In genomic region chr14:60247994-60248696, GRCh38 we compare ENCODE assay signal across 7 cellular contexts. TPM values are rescaled to one million over a fixed set of nuclear protein-coding genes. Genes with fewer than 3 reads are reported as not detected.
DNase-seq lines count a peak whose midpoint lies in the region; ATAC-seq and TF ChIP-seq lines count a peak whose summit lies in the region.

No MANE protein-coding gene starts in this region.

- H3F3A ChIP-seq in smooth muscle cell (ENCODE audit: low read depth): no peaks in the 10 kb centered on the region

- H3K27me3 ChIP-seq in smooth muscle cell (ENCODE audit: low read depth): no peaks in the 10 kb centered on the region

- CTCF ChIA-PET in WTC11 (lab: Charles Lee): interaction anchor here (0.6 to 2.7 kb wide), 9 partner anchors 18 to 1084 kb away, joined by 3 to 16 read pairs (median 4); partner anchors contain the start of gene DHRS7

- DNase-seq in NCI-H2196 (lab: John Stamatoyannopoulos, UW; ENCODE audit: unreplicated experiment) (peak; percentile 91), WTC11 (ENCODE audit: low spot score) (peak; percentile 80), cardiac fibroblast (ENCODE audit: low read depth in 2 of 2) (peak; percentile 94 to 95), immature natural killer cell (peak; percentile 81 to 83 (median 82)), smooth muscle cell (lab: John Stamatoyannopoulos, UW; ENCODE audit: unreplicated experiment) (peak; percentile 68)

- no peaks in the 10 kb centered on the region for H3K9me3 ChIP-seq in smooth muscle cell (replicated peaks; ENCODE audit: low read depth)

- peak overlapping the region; percentile 52 for H2AFZ ChIP-seq in smooth muscle cell (ENCODE audit: low read depth)

- whole genome bisulfite sequencing in smooth muscle cell (ENCODE audit: low lambda C conversion rate): 2% methylated on average over 27 of the region's 27 CpGs

- H3K36me3 ChIP-seq in smooth muscle cell (ENCODE audit: low read depth): no peaks in the 10 kb centered on the region

- H3K9ac ChIP-seq in smooth muscle cell (ENCODE audit: low read depth): peak overlapping the region; percentile 88

- H4K20me1 ChIP-seq in smooth muscle cell (ENCODE audit: low read depth): peaks cover 33% of the 10 kb centered on the region

- H3K36me3 Mint-ChIP-seq in WTC11 (no peaks in the 10 kb centered on the region), immature natural killer cell (peaks cover 0 to 3% (median 0%) of the 10 kb centered on the region in 3 donors)

- H3K4me1 ChIP-seq in smooth muscle cell (ENCODE audit: low read depth): peaks cover 22% of the 10 kb centered on the region

- ATAC-seq in GM18520 (IDR thresholded peaks at IDR 0.05; ENCODE audit: unreplicated experiment) (peak; percentile 58), HG03095 (IDR thresholded peaks at IDR 0.05; ENCODE audit: unreplicated experiment) (peak; percentile 63), WTC11 (peak; percentile 74)

- POLR2A ChIA-PET in WTC11 (lab: Charles Lee): interaction anchor here (0.6 to 3.0 kb wide), 17 partner anchors 9 to 764 kb away, joined by 3 to 13 read pairs (median 6); partner anchors contain the start of genes JKAMP, L3HYPDH and PCNX4

- H3K4me3 Mint-ChIP-seq in WTC11: peak overlapping the region; percentile 95
- H3K4me3 Mint-ChIP-seq in immature natural killer cell: peak overlapping the region; percentile 87 to 99 (median 96)

- peaks cover 33% of the 10 kb centered on the region for H3K79me2 ChIP-seq in smooth muscle cell (ENCODE audit: low read depth)

- H3K4me1 Mint-ChIP-seq in WTC11 (peaks cover 58% of the 10 kb centered on the region), immature natural killer cell (peaks cover 49 to 50% of the 10 kb centered on the region in 2 donors)

- peak overlapping the region; percentile 95 for H3K4me2 ChIP-seq in smooth muscle cell

- peak overlapping the region; percentile 91 for H3K27ac ChIP-seq in smooth muscle cell (ENCODE audit: low read depth)

- H3K9me3 Mint-ChIP-seq in WTC11 (no peaks in the 10 kb centered on the region), immature natural killer cell (no peaks in the 10 kb centered on the region)

- H3K27me3 Mint-ChIP-seq in WTC11 (ENCODE audit: low read depth) (no peaks in the 10 kb centered on the region), immature natural killer cell (ENCODE audit: low read depth in 3 of 3) (peaks cover 22 to 29% (median 23%) of the 10 kb centered on the region in 3 donors)

- TF ChIP-seq CTCF in WTC11 (IDR thresholded peaks at IDR 0.05) (no peak), cardiac fibroblast (IDR thresholded peaks at IDR 0.05; ENCODE audit: low read depth, low read length) (no peak), smooth muscle cell (IDR thresholded peaks at IDR 0.05; ENCODE audit: borderline replicate concordance, insufficient read depth, poor library complexity, severe bottlenecking) (no peak)

- H3K27ac Mint-ChIP-seq in WTC11 (peak overlapping the region; percentile 100), immature natural killer cell (peak overlapping the region; percentile 97 to 100 (median 100))

- H3K4me3 ChIP-seq in cardiac fibroblast (replicated peaks in 1 of 2; ENCODE audit: low read depth in 2 of 2, low read length in 2 of 2) (peak overlapping the region; percentile 68 to 76), smooth muscle cell (peak overlapping the region; percentile 57)

TF ChIP-seq in WTC11, 78 proteins besides CTCF, POLR2A, EP300 and RAD21:
- TF ChIP-seq NFATC4 (CRISPR knock-in tag; IDR thresholded peaks at IDR 0.05) (no peak), ATF2 (CRISPR knock-in tag; IDR thresholded peaks at IDR 0.05; ENCODE audit: borderline replicate concordance, low read depth) (no peak), MLX (CRISPR knock-in tag; IDR thresholded peaks at IDR 0.05) (no peak), USF2 (CRISPR knock-in tag; IDR thresholded peaks at IDR 0.05) (peak; percentile 69), IRF1 (CRISPR knock-in tag; IDR thresholded peaks at IDR 0.05) (no peak), SMAD3 (CRISPR knock-in tag; IDR thresholded peaks at IDR 0.05; ENCODE audit: borderline replicate concordance) (peak; percentile 28; the same call in 1 of the 2 replicates), USF1 (CRISPR knock-in tag; IDR thresholded peaks at IDR 0.05) (peak; percentile 65), NFYB (CRISPR knock-in tag; conservative IDR thresholded peaks at IDR 0.05; ENCODE audit: low read depth) (peak; percentile 77), MAX (CRISPR knock-in tag; IDR thresholded peaks at IDR 0.05) (peak; percentile 78), AR (CRISPR knock-in tag; IDR thresholded peaks at IDR 0.05) (no peak)

RNA-seq across cellular contexts. Expression of gene PPM1A, which starts 0.9 kb away (rescaled TPM):
- total RNA-seq in WTC11 (2021): 38.2 to 52.5 TPM (median 41.2 TPM) in 3 replicates
- 10 to 100 TPM; 31.9 to 46.8 (median 45.5) TPM for polyA plus RNA-seq in immature natural killer cell
- total RNA-seq in smooth muscle cell: 23.8 and 30.0 TPM in 2 replicates
- 12.5 and 17.5 TPM in 2 replicates for polyA plus RNA-seq in smooth muscle cell

Comparison
In these comparisons a context has a peak if more than half of its experiments do, and no peak if none do; other contexts are left out.
1. Peak in every context shown above with its lines: DNase-seq, ATAC-seq, H3K4me3 ChIP-seq and H3K27ac ChIP-seq.